Comparison of ENCODE assay signal across 8 cellular contexts in the genomic region with DNA sequence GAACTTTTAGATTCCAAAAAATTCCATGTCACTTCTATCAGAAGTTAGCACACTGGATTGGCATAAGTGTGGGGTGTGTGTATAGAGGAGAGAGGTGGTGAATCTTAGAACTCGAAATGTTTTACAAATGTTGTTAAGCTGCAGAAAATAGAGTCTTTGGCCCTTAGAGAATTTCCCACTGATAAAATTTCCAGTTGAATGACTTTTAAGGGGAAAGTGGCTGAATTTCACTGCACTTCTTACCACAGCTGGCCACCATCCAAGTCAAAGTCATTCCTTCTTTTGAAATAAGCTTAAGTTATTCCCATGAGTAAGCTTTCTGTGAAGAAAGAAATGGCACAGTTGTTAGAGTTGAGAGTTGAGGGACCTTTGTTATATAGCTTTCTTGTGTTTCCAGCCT. TPM values are rescaled to one million over a fixed set of nuclear protein-coding genes. Genes with fewer than 3 reads are reported as not detected.
DNase-seq lines count a peak whose midpoint lies in the region; ATAC-seq, FAIRE-seq and TF ChIP-seq lines count a peak whose summit lies in the region.

No MANE protein-coding gene starts in this region.

- no peaks in the 10 kb centered on the region for H3K9me3 Mint-ChIP-seq in dendritic cell treated with granulocyte-macrophage colony-stimulating factor and Interleukin-4, amounts not matched to agents 40 ng/mL and 50 ng/mL, for 4 days
- H3K9me3 Mint-ChIP-seq in neural crest cell (no peaks in the 10 kb centered on the region), T-cell (no peaks in the 10 kb centered on the region)

- FAIRE-seq in frontal cortex (lab: Jason Lieb, UNC): no peak

- H3K4me3 ChIP-seq in BLaER1 treated with 17β-estradiol and CSF1 and Interleukin-3, amounts not matched to agents 10 nM and 100 nM: peak overlapping the region in 8 of 10 experiments; percentile 42 to 54 (median 46); a peak in 13 of 20 replicates

- peak overlapping the region in 9 of 11 experiments; percentile 50 to 77 (median 71); a peak in 18 of 22 replicates for H3K9ac ChIP-seq in BLaER1 treated with 17β-estradiol and CSF1 and Interleukin-3, amounts not matched to agents 10 nM and 100 nM

- CTCF ChIA-PET in T-cell (lab: Charles Lee): interaction anchor here (0.5 to 0.8 kb wide), 3 partner anchors 25 to 1505 kb away, joined by 3 read pairs; no protein-coding TSS in a partner anchor

- peak overlapping the region in 10 of 11 experiments; percentile 43 to 91 (median 87); a peak in 19 of 22 replicates for H3K27ac ChIP-seq in BLaER1 treated with 17β-estradiol and CSF1 and Interleukin-3, amounts not matched to agents 10 nM and 100 nM

- POLR2A ChIA-PET in T-cell (lab: Charles Lee): interaction anchor here in 1 of 2 donors (0.7 kb wide), 1 partner anchor 10 kb away, joined by 3 read pairs; no protein-coding TSS in a partner anchor

- H4K20me1 ChIP-seq in BLaER1 treated with 17β-estradiol and CSF1 and Interleukin-3, amounts not matched to agents 10 nM and 100 nM: peaks cover 0 to 14% (median 0%) of the 10 kb centered on the region in 11 experiments; a peak in 3 of 22 replicates

- peak overlapping the region; percentile 80 to 98 (median 92) for H3K4me2 ChIP-seq in BLaER1 treated with 17β-estradiol and CSF1 and Interleukin-3, amounts not matched to agents 10 nM and 100 nM

- intact Hi-C loops in dendritic cell treated with granulocyte-macrophage colony-stimulating factor and Interleukin-4, amounts not matched to agents 40 ng/mL and 50 ng/mL, for 4 days (cut with micrococcal nuclease): no loop called here

- no peaks in the 10 kb centered on the region for H3K27me3 Mint-ChIP-seq in dendritic cell treated with granulocyte-macrophage colony-stimulating factor and Interleukin-4, amounts not matched to agents 40 ng/mL and 50 ng/mL, for 4 days
- H3K27me3 Mint-ChIP-seq in neural crest cell (ENCODE audit: low read depth) (no peaks in the 10 kb centered on the region), T-cell (no peaks in the 10 kb centered on the region)

- H3K36me3 Mint-ChIP-seq in dendritic cell treated with granulocyte-macrophage colony-stimulating factor and Interleukin-4, amounts not matched to agents 40 ng/mL and 50 ng/mL, for 4 days (ENCODE audit: low read depth): peaks cover 52% of the 10 kb centered on the region
- no peaks in the 10 kb centered on the region for H3K36me3 Mint-ChIP-seq in neural crest cell (ENCODE audit: low read depth)
- peaks cover 3% of the 10 kb centered on the region for H3K36me3 Mint-ChIP-seq in T-cell

- H3K4me1 Mint-ChIP-seq in dendritic cell treated with granulocyte-macrophage colony-stimulating factor and Interleukin-4, amounts not matched to agents 40 ng/mL and 50 ng/mL, for 4 days (ENCODE audit: low read depth): peaks cover 48% of the 10 kb centered on the region
- H3K4me1 Mint-ChIP-seq in neural crest cell (peaks cover 33% of the 10 kb centered on the region), T-cell (peaks cover 35 to 52% (median 49%) of the 10 kb centered on the region in 3 donors)

- no peak overlapping the region for H3K4me3 Mint-ChIP-seq in dendritic cell treated with granulocyte-macrophage colony-stimulating factor and Interleukin-4, amounts not matched to agents 40 ng/mL and 50 ng/mL, for 4 days
- H3K4me3 Mint-ChIP-seq in neural crest cell (no peak overlapping the region), T-cell (peak overlapping the region in 1 of 3 donors; percentile 50)

- peak overlapping the region; percentile 21 for H3K27ac Mint-ChIP-seq in dendritic cell treated with granulocyte-macrophage colony-stimulating factor and Interleukin-4, amounts not matched to agents 40 ng/mL and 50 ng/mL, for 4 days
- H3K27ac Mint-ChIP-seq in neural crest cell (ENCODE audit: unreplicated experiment) (peak overlapping the region; percentile 51), T-cell (peak overlapping the region in 1 of 2 donors; percentile 28)

- no peak for TF ChIP-seq CTCF in neural crest cell (conservative IDR thresholded peaks at IDR 0.05)

- DNase-seq in M059J (ENCODE audit: low read depth) (peak; percentile 94), neural crest cell (ENCODE audit: low read depth, low spot score) (no peak), frontal cortex (ENCODE audit: low spot score in 2 of 2) (no peak), T-cell (no peak), NCI-H524 (lab: John Stamatoyannopoulos, UW) (no peak)

- H3K4me1 ChIP-seq in BLaER1 treated with 17β-estradiol and CSF1 and Interleukin-3, amounts not matched to agents 10 nM and 100 nM: peaks cover 60 to 100% (median 99%) of the 10 kb centered on the region in 10 experiments

- no peak for ATAC-seq in HG03565 (IDR thresholded peaks at IDR 0.05; ENCODE audit: unreplicated experiment)
- ATAC-seq in T-cell (replicated peaks in 1 of 4): no peak

- H3K27me3 ChIP-seq in BLaER1 treated with 17β-estradiol and CSF1 and Interleukin-3, amounts not matched to agents 10 nM and 100 nM: no peaks in the 10 kb centered on the region

- 0 out of 22 replicates have a peak, but pooled peaks cover 0 to 5% (median 0%) of the 10 kb centered on the region in 11 experiments for H3K9me3 ChIP-seq in BLaER1 treated with 17β-estradiol and CSF1 and Interleukin-3, amounts not matched to agents 10 nM and 100 nM (replicated peaks in 1 of 11)

- H3K36me3 ChIP-seq in BLaER1 treated with 17β-estradiol and CSF1 and Interleukin-3, amounts not matched to agents 10 nM and 100 nM: peaks cover 0 to 39% (median 16%) of the 10 kb centered on the region in 11 experiments; a peak in 12 of 22 replicates

RNA-seq across cellular contexts. Expression of a gene that starts 13.8 kb away (rescaled TPM):
- 89.3 and 159 TPM in 2 replicates for total RNA-seq in M059J (2014; rRNA removed; shearing (Covaris generic))
- total RNA-seq in neural crest cell (64.6 and 74.6 TPM in 2 replicates), frontal cortex (11.4 TPM), T-cell (10 to 100 TPM; 22.6 to 48.7 (median 27.0) TPM)
